21 cellular contexts compared by ENCODE assay signal in genomic region chr1:47184090-47184735, GRCh38. TPM values are rescaled to one million over a fixed set of nuclear protein-coding genes. Genes with fewer than 3 reads are reported as not detected.
DNase-seq lines count a peak whose midpoint lies in the region; FAIRE-seq and TF ChIP-seq lines count a peak whose summit lies in the region.
"Had no signal": no experiment of that assay in that cellular context is flagged by ENCODE, and none has a peak within 500 bp of the region (broad histone marks: within the 10 kb centered on the region; RNA-seq: fewer than 3 reads in every experiment).

No MANE protein-coding gene starts in this region.

- H4K8ac ChIP-seq in H1 (ENCODE audit: extremely low read depth, insufficient read depth, low read length), result no peak overlapping the region

- H3K27ac ChIP-seq in H1 (ENCODE audit: low read depth, low read length) (no peak overlapping the region), thyroid gland (no peak overlapping the region), OCI-LY7 (ENCODE audit: low read depth, low read length, poor library complexity, severe bottlenecking) (no peak overlapping the region)
- H3K27ac ChIP-seq: breast epithelium, esophagus squamous epithelium, SK-N-MC, uterus had no signal

- H2BK20ac ChIP-seq in H1 (ENCODE audit: low read length), result no peak overlapping the region

- H2AFZ ChIP-seq in H1 (ENCODE audit: low read length), result no peak overlapping the region
- H2AFZ ChIP-seq in OCI-LY7 (ENCODE audit: low read length), result no peak overlapping the region

- H3K4me1 ChIP-seq in H1 (replicated peaks in 1 of 4; ENCODE audit: control insufficient read depth in 3 of 4, insufficient read depth in 4 of 4, low read length in 3 of 4) (peaks cover 0 to 6% (median 2%) of the 10 kb centered on the region in 4 experiments; a peak in 4 of 7 replicates), thyroid gland (peaks cover 12 to 14% of the 10 kb centered on the region in 2 donors), HAP-1 (peaks cover 4% of the 10 kb centered on the region; the same call in 1 of the 2 replicates), OCI-LY7 (ENCODE audit: insufficient read depth, low read length, poor library complexity, severe bottlenecking) (no peaks in the 10 kb centered on the region)

- no peak overlapping the region for H3K14ac ChIP-seq in H1 (ENCODE audit: insufficient read length)

- no peak overlapping the region for H3K56ac ChIP-seq in H1 (replicated peaks; ENCODE audit: insufficient read length, low read depth, low read length)

- CTCF ChIA-PET in H1 (lab: Charles Lee; ENCODE audit: partially characterized antibody), result interaction anchor here (0.6 to 14.4 kb wide), 8 partner anchors 8 to 284 kb away, joined by 3 to 207 read pairs (median 6); partner anchors contain the start of genes FOXD2 and PDZK1IP1
- CTCF ChIA-PET in OCI-LY7 (lab: Charles Lee; ENCODE audit: unreplicated experiment), result no interaction called here

- 0 out of 2 replicates have a peak overlapping the region, but pooled peaks have one; percentile 8 for H2AK5ac ChIP-seq in H1 (ENCODE audit: low read depth, low read length)

- POLR2A ChIA-PET in H1 (lab: Charles Lee; ENCODE audit: partially characterized antibody), result no interaction called here
- POLR2A ChIA-PET in OCI-LY7 (lab: Charles Lee), result interaction anchor here (0.5 to 0.6 kb wide), 3 partner anchors 26 to 79 kb away, joined by 3 read pairs; no protein-coding TSS in a partner anchor

- H3K23ac ChIP-seq in H1 (ENCODE audit: insufficient read length), result no peak overlapping the region

- TF ChIP-seq CTCF in H1 (IDR thresholded peaks at IDR 0.05; ENCODE audit: control extremely low read depth in 1 of 3, insufficient read depth in 1 of 3, low read depth in 1 of 3, low read length in 3 of 3) (no peak), thyroid gland (IDR thresholded peaks at IDR 0.05) (no peak), OCI-LY7 (conservative IDR thresholded peaks at IDR 0.05; ENCODE audit: low read length) (no peak)

- H2BK15ac ChIP-seq in H1 (ENCODE audit: low read length), result no peak overlapping the region

- H3K4me3 ChIP-seq in H1 (ENCODE audit: extremely low read depth in 1 of 4, insufficient read depth in 2 of 4, low read depth in 3 of 4, low read length in 4 of 4) (no peak overlapping the region), thyroid gland (replicated peaks in 1 of 3) (no peak overlapping the region), HAP-1 (no peak overlapping the region), OCI-LY7 (ENCODE audit: low read depth, low read length, poor library complexity, severe bottlenecking) (no peak overlapping the region)
- H3K4me3 ChIP-seq: breast epithelium, esophagus squamous epithelium, SK-N-MC, uterus had no signal

- TF ChIP-seq EP300 in H1 (IDR thresholded peaks at IDR 0.05; ENCODE audit: borderline replicate concordance in 1 of 2, low read depth in 2 of 2, low read length in 2 of 2), result no peak

- H4K20me1 ChIP-seq in H1 (replicated peaks in 1 of 2; ENCODE audit: control insufficient read depth in 1 of 2, insufficient read depth in 2 of 2, low read length in 2 of 2) (no peaks in the 10 kb centered on the region), OCI-LY7 (ENCODE audit: insufficient read depth, low read length) (no peaks in the 10 kb centered on the region)

- H2BK5ac ChIP-seq in H1 (ENCODE audit: low read depth, low read length), result no peak overlapping the region

- H3K79me1 ChIP-seq in H1 (ENCODE audit: low read depth, low read length), result no peaks in the 10 kb centered on the region

- peak; percentile 62 for FAIRE-seq in H1 (lab: Jason Lieb, UNC)
- peak; percentile 58 for FAIRE-seq in urothelium cell line (lab: Jason Lieb, UNC)

- H3K27me3 ChIP-seq in H1 (replicated peaks in 1 of 4; ENCODE audit: control insufficient read depth in 3 of 4, extremely low read depth in 1 of 4, insufficient read depth in 3 of 4, low read length in 3 of 4), result peaks cover 0 to 13% (median 12%) of the 10 kb centered on the region in 4 experiments; a peak in 5 of 7 replicates
- H3K27me3 ChIP-seq in thyroid gland, result no peaks in the 10 kb centered on the region
- no peaks in the 10 kb centered on the region for H3K27me3 ChIP-seq in HAP-1 (ENCODE audit: low read depth)
- H3K27me3 ChIP-seq: breast epithelium, uterus had no signal

- no peak overlapping the region for H4K5ac ChIP-seq in H1 (ENCODE audit: insufficient read length, low read depth, low read length)

- no peaks in the 10 kb centered on the region for H3K79me2 ChIP-seq in H1 (ENCODE audit: control insufficient read depth in 1 of 2, insufficient read depth in 2 of 2, low read length in 2 of 2)
- H3K79me2 ChIP-seq in OCI-LY7 (ENCODE audit: insufficient read depth, low read depth, low read length), result no peaks in the 10 kb centered on the region

- H2BK120ac ChIP-seq in H1 (replicated peaks; ENCODE audit: low read depth, low read length), result no peak overlapping the region

- in situ Hi-C loops in HAP-1 (cut with MboI; ENCODE audit: low sequenced_read_pairs), result no loop called here

- no TSS peak for BruUV-seq in OCI-LY7 (replicated peaks; lab: Mats Ljungman, UMichigan)

- H3K18ac ChIP-seq in H1 (ENCODE audit: extremely low read depth, low read length), result no peak overlapping the region

- no peaks in the 10 kb centered on the region for H3K9me2 ChIP-seq in OCI-LY7 (ENCODE audit: insufficient read depth, low read length)

- H4K91ac ChIP-seq in H1 (replicated peaks; ENCODE audit: insufficient read length, low read length), result no peak overlapping the region

- no peak overlapping the region for H3K9ac ChIP-seq in H1 (replicated peaks in 1 of 4; ENCODE audit: extremely low read depth in 1 of 4, low read depth in 3 of 4, low read length in 3 of 4)

- H3K9me3 ChIP-seq in H1 (ENCODE audit: insufficient read depth in 2 of 2, low read depth in 1 of 2, low read length in 1 of 2) (no peaks in the 10 kb centered on the region), thyroid gland (no peaks in the 10 kb centered on the region), HAP-1 (no peaks in the 10 kb centered on the region), OCI-LY7 (ENCODE audit: low read length) (no peaks in the 10 kb centered on the region)
- H3K9me3 ChIP-seq: breast epithelium, Caco-2, esophagus squamous epithelium, uterus had no signal

- H3K4me2 ChIP-seq in H1 (ENCODE audit: insufficient read depth in 1 of 2, low read depth in 2 of 2, low read length in 2 of 2), result no peak overlapping the region
- H3K4me2 ChIP-seq in OCI-LY7 (ENCODE audit: low read length), result no peak overlapping the region

- no peak overlapping the region for H3K4ac ChIP-seq in H1 (replicated peaks; ENCODE audit: insufficient read length, low read depth, low read length)

- intact Hi-C loops in thyroid gland (cut with DNase I), result loop anchor here (10.0 kb wide), 3 partner anchors 151 to 531 kb away; partner anchors contain the start of genes CMPK1 and FOXD2
- intact Hi-C loops in OCI-LY7 (cut with micrococcal nuclease; ENCODE audit: unreplicated experiment), result no loop called here

- peak; percentile 48 for DNase-seq in activated CD8-positive, alpha-beta memory T cell treated with anti-CD3 and anti-CD28 coated beads for 24 hours
- no peak for DNase-seq in activated CD8-positive, alpha-beta memory T cell treated with anti-CD3 and anti-CD28 coated beads, Interleukin-2, amount 50 U/mL, for 4 hours
- DNase-seq in HK-2 (ENCODE audit: unreplicated experiment), result peak; percentile 73
- DNase-seq in H1 (ENCODE audit: low read depth in 1 of 2, low spot score in 2 of 2), result no peak
- DNase-seq in urothelium cell line (ENCODE audit: low spot score), result no peak
- DNase-seq in thyroid gland, result no peak
- DNase-seq in HAP-1 (ENCODE audit: low spot score in 2 of 2), result no peak
- DNase-seq in OCI-LY7 (ENCODE audit: low spot score), result no peak
- DNase-seq: activated CD4-positive, alpha-beta T cell treated with anti-CD3 and anti-CD28 coated beads, Interleukin-2, amount 10 ng/mL, durations not matched to agents 7 days and 5 days; activated T-cell treated with anti-CD3 and anti-CD28 coated beads, Interleukin-2, amount 50 U/mL, for 24 hours; Caco-2; esophagus squamous epithelium; mesendoderm; NCI-H1092; NCI-H345; retina; uterus had no signal

- H2BK12ac ChIP-seq in H1 (ENCODE audit: low read depth, low read length), result 0 out of 2 replicates have a peak overlapping the region, but pooled peaks have one; percentile 5

- no peak for TF ChIP-seq POLR2A in H1 (IDR thresholded peaks at IDR 0.05; ENCODE audit: control extremely low read depth in 1 of 2, low read depth in 2 of 2, low read length in 2 of 2)
- TF ChIP-seq POLR2A in thyroid gland (IDR thresholded peaks at IDR 0.05), result no peak

- H3K36me3 ChIP-seq in H1 (ENCODE audit: control insufficient read depth in 2 of 4, insufficient read depth in 4 of 4, low read length in 3 of 4), result no peaks in the 10 kb centered on the region
- no peaks in the 10 kb centered on the region for H3K36me3 ChIP-seq in thyroid gland
- H3K36me3 ChIP-seq in HAP-1 (replicated peaks), result no peaks in the 10 kb centered on the region
- no peaks in the 10 kb centered on the region for H3K36me3 ChIP-seq in OCI-LY7 (ENCODE audit: insufficient read depth, low read length)
- H3K36me3 ChIP-seq: breast epithelium, esophagus squamous epithelium, uterus had no signal

- peaks cover 7% of the 10 kb centered on the region; the same call in 1 of the 2 replicates for H3K23me2 ChIP-seq in H1 (ENCODE audit: low read depth, low read length)

- whole genome bisulfite sequencing in H1 (ENCODE audit: extremely low coverage in 1 of 2, insufficient coverage in 1 of 2, insufficient read length in 1 of 2, insufficient replicate concordance in 2 of 2, low coverage in 1 of 2, low lambda C conversion rate in 2 of 2, missing lambda C conversion rate in 1 of 2), 2 experiments, result 50% methylated on average over 1 of the region's 2 CpGs; no CpG with 5 or more reads in 1 of the 2 experiments
- 33 to 44% methylated on average over 2 of the region's 2 CpGs for WGBS in thyroid gland, 2 donors

- no peak for TF ChIP-seq RAD21 in H1 (IDR thresholded peaks at IDR 0.05 in 1 of 2, conservative IDR thresholded peaks at IDR 0.05 in 1 of 2; ENCODE audit: low read depth in 2 of 2, low read length in 2 of 2)

RNA-seq across cellular contexts. Expression of gene PDZK1IP1, which starts 5.6 kb away (rescaled TPM):
- not detected in 2 replicates for total RNA-seq in H1 (2021; fragmentation: NEBNext Ultra II Directional; extraction: Animal tissue kit (Norgen Biotek cat#: 25700))
- polyA plus RNA-seq in H1 (2011; rRNA removed), result 0.17 TPM in 1 of 2 replicates, not detected in the other
- polyA plus RNA-seq in H1 (2011; cell fraction: cytosol; rRNA removed), result not detected
- 0.20 TPM for polyA plus RNA-seq in H1 (2011; cell fraction: nucleus; rRNA removed)
- not detected in 4 replicates for polyA plus RNA-seq in H1 (2012, experiment 1 of 2)
- not detected for polyA plus RNA-seq in H1 (2012, experiment 2 of 2)
- polyA plus RNA-seq in H1 (2013, experiment 1 of 2), result not detected
- polyA plus RNA-seq in H1 (2013, experiment 2 of 2), result not detected
- polyA minus RNA-seq in H1 (2011; rRNA and poly(A)+ RNA removed), result not detected in 2 replicates
- polyA minus RNA-seq in H1 (2011; cell fraction: cytosol; rRNA and poly(A)+ RNA removed), result not detected
- polyA minus RNA-seq in H1 (2011; cell fraction: nucleus; rRNA and poly(A)+ RNA removed), result not detected
- total RNA-seq in thyroid gland (1 to 10 TPM in 1 of 4 donors, under 1 TPM in 1, not detected in 2; 0.83 to 3.0 TPM), OCI-LY7 (2022) (not detected in 2 replicates)
- total RNA-seq in OCI-LY7 (2014; rRNA removed; shearing (Covaris generic)), result not detected in 2 replicates
- total RNA-seq: activated CD4-positive, alpha-beta T cell treated with anti-CD3 and anti-CD28 coated beads, Interleukin-2, amount 10 ng/mL, durations not matched to agents 7 days and 5 days had no signal
- polyA plus RNA-seq: neural cell had no signal

RNA-seq across cellular contexts. Expression of gene CYP4A22, which starts 47.0 kb away (rescaled TPM):
- total RNA-seq in H1 (2021; fragmentation: NEBNext Ultra II Directional; extraction: Animal tissue kit (Norgen Biotek cat#: 25700)), result not detected in 2 replicates
- polyA plus RNA-seq in H1 (2011; rRNA removed), result 0.03 TPM in 1 of 2 replicates, not detected in the other
- not detected for polyA plus RNA-seq in H1 (2011; cell fraction: cytosol; rRNA removed)
- polyA plus RNA-seq in H1 (2011; cell fraction: nucleus; rRNA removed), result not detected
- polyA plus RNA-seq in H1 (2012, experiment 1 of 2), result 0.08 TPM in 1 of 4 replicates, not detected in the others
- not detected for polyA plus RNA-seq in H1 (2012, experiment 2 of 2)
- not detected for polyA plus RNA-seq in H1 (2013, experiment 1 of 2)
- not detected for polyA plus RNA-seq in H1 (2013, experiment 2 of 2)
- polyA minus RNA-seq in H1 (2011; rRNA and poly(A)+ RNA removed), result not detected in 2 replicates
- not detected for polyA minus RNA-seq in H1 (2011; cell fraction: cytosol; rRNA and poly(A)+ RNA removed)
- not detected for polyA minus RNA-seq in H1 (2011; cell fraction: nucleus; rRNA and poly(A)+ RNA removed)
- not detected for total RNA-seq in thyroid gland
- not detected in 2 replicates for total RNA-seq in OCI-LY7 (2014; rRNA removed; shearing (Covaris generic))
- total RNA-seq in OCI-LY7 (2022), result not detected in 2 replicates
- total RNA-seq: activated CD4-positive, alpha-beta T cell treated with anti-CD3 and anti-CD28 coated beads, Interleukin-2, amount 10 ng/mL, durations not matched to agents 7 days and 5 days; Caco-2; dermis microvascular lymphatic vessel endothelial cell had no signal
- polyA plus RNA-seq: neural cell had no signal

RNA-seq across cellular contexts. Expression of gene TAL1, which starts 47.8 kb away (rescaled TPM):
- 0.15 TPM in 1 of 2 replicates, not detected in the other for total RNA-seq in H1 (2021; fragmentation: NEBNext Ultra II Directional; extraction: Animal tissue kit (Norgen Biotek cat#: 25700))
- polyA plus RNA-seq in H1 (2011; rRNA removed), result 0.06 and 0.09 TPM in 2 replicates
- 0.12 TPM for polyA plus RNA-seq in H1 (2011; cell fraction: cytosol; rRNA removed)
- 0.10 TPM for polyA plus RNA-seq in H1 (2011; cell fraction: nucleus; rRNA removed)
- polyA plus RNA-seq in H1 (2012, experiment 1 of 2), result 0.05 to 0.11 TPM (median 0.06 TPM) in 3 of 4 replicates, not detected in the other
- polyA plus RNA-seq in H1 (2012, experiment 2 of 2), result 0.05 TPM
- not detected for polyA plus RNA-seq in H1 (2013, experiment 1 of 2)
- 0.02 TPM for polyA plus RNA-seq in H1 (2013, experiment 2 of 2)
- polyA minus RNA-seq in H1 (2011; rRNA and poly(A)+ RNA removed), result 0.10 and 0.28 TPM in 2 replicates
- not detected for polyA minus RNA-seq in H1 (2011; cell fraction: cytosol; rRNA and poly(A)+ RNA removed)
- not detected for polyA minus RNA-seq in H1 (2011; cell fraction: nucleus; rRNA and poly(A)+ RNA removed)
- 10 to 100 TPM in 3 of 4 donors, 1 to 10 TPM in 1; 3.9 to 14.9 (median 12.8) TPM for total RNA-seq in thyroid gland
- total RNA-seq in OCI-LY7 (2014; rRNA removed; shearing (Covaris generic)), result not detected in 2 replicates
- not detected in 2 replicates for total RNA-seq in OCI-LY7 (2022)
- total RNA-seq: activated CD4-positive, alpha-beta T cell treated with anti-CD3 and anti-CD28 coated beads, Interleukin-2, amount 10 ng/mL, durations not matched to agents 7 days and 5 days had no signal
- polyA plus RNA-seq: neural cell had no signal

Comparison
In these comparisons a context has a peak if more than half of its experiments do, and no peak if none do; other contexts are left out.
1. DNase-seq: peak in activated CD8-positive, alpha-beta memory T cell treated with anti-CD3 and anti-CD28 coated beads for 24 hours (single experiment) and HK-2 (single experiment); none in activated CD8-positive, alpha-beta memory T cell treated with anti-CD3 and anti-CD28 coated beads, Interleukin-2, amount 50 U/mL, for 4 hours (single experiment), H1 (0 of 2), urothelium cell line (single experiment), thyroid gland (0 of 2), HAP-1 (0 of 2) and OCI-LY7 (single experiment).